ENCODE assay signal across 8 cellular contexts in genomic region chr1:109499661-109500536, GRCh38. TPM values are rescaled to one million over a fixed set of nuclear protein-coding genes. Genes with fewer than 3 reads are reported as not detected.
DNase-seq lines count a peak whose midpoint lies in the region; ATAC-seq and TF ChIP-seq lines count a peak whose summit lies in the region.
"Had no signal": no experiment of that assay in that cellular context is flagged by ENCODE, and none has a peak within 500 bp of the region (broad histone marks: within the 10 kb centered on the region; RNA-seq: fewer than 3 reads in every experiment).

No MANE protein-coding gene starts in this region.

- intact Hi-C loops in Calu3 (cut with micrococcal nuclease; ENCODE audit: unreplicated experiment) = no loop called here

- no peaks in the 10 kb centered on the region for H3K9me3 ChIP-seq in lung (ENCODE audit: control insufficient read depth in 2 of 2, insufficient read depth in 1 of 2, low read length in 1 of 2)
- H3K9me3 ChIP-seq: thyroid gland had no signal

- no peak overlapping the region for H3K4me3 ChIP-seq in lung
- H3K4me3 ChIP-seq: thyroid gland had no signal

- ATAC-seq in lung (ENCODE audit: insufficient read depth, low FRiP score) = peak; percentile 61
- no peak for ATAC-seq in HG03175 (IDR thresholded peaks at IDR 0.05; ENCODE audit: unreplicated experiment)

- no TSS peak for BruUV-seq in Calu3 (replicated peaks; lab: Mats Ljungman, UMichigan)

- H3K4me3 Mint-ChIP-seq in Calu3 (ENCODE audit: low read depth, unreplicated experiment) = no peak overlapping the region

- no peaks in the 10 kb centered on the region for H3K27me3 ChIP-seq in lung (ENCODE audit: control insufficient read depth, insufficient read depth)
- H3K27me3 ChIP-seq: thyroid gland had no signal

- H3K4me1 ChIP-seq in lung (ENCODE audit: control insufficient read depth in 2 of 2, insufficient read depth in 2 of 2, low read length in 2 of 2) = peaks cover 0 to 9% of the 10 kb centered on the region in 2 donors

- peak overlapping the region in 1 of 2 donors; percentile 30 for H3K27ac ChIP-seq in lung (ENCODE audit: low read depth in 1 of 2, low read length in 1 of 2)
- H3K27ac ChIP-seq: thyroid gland had no signal

- peak; percentile 55 for TF ChIP-seq CTCF in Calu3 (IDR thresholded peaks at IDR 0.05; ENCODE audit: unreplicated experiment)
- no peak for TF ChIP-seq CTCF in lung (IDR thresholded peaks at IDR 0.05; ENCODE audit: control extremely low read depth, extremely low read depth)

- no peak overlapping the region for H3K27ac Mint-ChIP-seq in Calu3 (ENCODE audit: unreplicated experiment)

- DNase-seq in Calu3 = peak; percentile 64
- DNase-seq in NCI-H1105 (lab: John Stamatoyannopoulos, UW) = peak; percentile 21
- DNase-seq in activated naive CD4-positive, alpha-beta T cell (lab: John Stamatoyannopoulos, UW) = peak in 3 of 4 experiments; percentile 18 to 50 (median 34)
- DNase-seq in lung (ENCODE audit: low spot score) = peak; percentile 56
- no peak for DNase-seq in SW 1271 (lab: John Stamatoyannopoulos, UW)

- no peaks in the 10 kb centered on the region for H3K9me3 Mint-ChIP-seq in Calu3 (ENCODE audit: low read depth, unreplicated experiment)

- CTCF ChIA-PET in Calu3 (lab: Charles Lee) = interaction anchor here (0.8 to 2.2 kb wide), 4 partner anchors 9 to 183 kb away, joined by 3 to 15 read pairs (median 4); partner anchors contain the start of gene AMIGO1

- whole genome bisulfite sequencing in lung, 2 donors = 53 to 69% methylated on average over 4 of the region's 4 CpGs

- peaks cover 0 to 21% of the 10 kb centered on the region in 2 donors for H3K36me3 ChIP-seq in lung (ENCODE audit: control insufficient read depth in 2 of 2, insufficient read depth in 2 of 2, low read length in 2 of 2)

- H3K4me1 Mint-ChIP-seq in Calu3 (ENCODE audit: low read depth, unreplicated experiment) = peaks cover 7% of the 10 kb centered on the region

- H3K36me3 Mint-ChIP-seq in Calu3 (ENCODE audit: insufficient read depth, unreplicated experiment) = peaks cover under 1% of the 10 kb centered on the region

- H3K27me3 Mint-ChIP-seq in Calu3 (ENCODE audit: unreplicated experiment) = no peaks in the 10 kb centered on the region

RNA-seq across cellular contexts. Expression of gene CYB561D1, which starts 6.0 kb away (rescaled TPM):
- total RNA-seq in Calu3 (2022) (9.0 and 9.6 TPM in 2 replicates), lung (10 to 100 TPM in 1 of 2 donors, 1 to 10 TPM in 1; 3.4 to 13.6 TPM)
- 1 to 10 TPM; 4.2 to 8.2 TPM for polyA plus RNA-seq in lung

RNA-seq across cellular contexts. Expression of gene AMIGO1, which starts 9.6 kb away (rescaled TPM):
- total RNA-seq in Calu3 (2022) (1.3 and 1.5 TPM in 2 replicates), lung (1 to 10 TPM; 3.9 to 6.3 TPM)
- 1 to 10 TPM; 2.4 to 2.9 TPM for polyA plus RNA-seq in lung

RNA-seq across cellular contexts. Expression of gene ATXN7L2, which starts 16.2 kb away (rescaled TPM):
- total RNA-seq in Calu3 (2022) (4.3 and 4.5 TPM in 2 replicates), lung (1 to 10 TPM; 2.6 to 4.5 TPM)
- 1 to 10 TPM; 4.2 to 6.0 TPM for polyA plus RNA-seq in lung

RNA-seq across cellular contexts. Expression of gene SYPL2, which starts 33.6 kb away (rescaled TPM):
- total RNA-seq in Calu3 (2022) (0.20 TPM in 1 of 2 replicates, not detected in the other), lung (1 to 10 TPM in 1 of 2 donors, under 1 TPM in 1; 0.31 to 1.4 TPM)
- 1 to 10 TPM in 1 of 2 donors, under 1 TPM in 1; 0.81 to 1.3 TPM for polyA plus RNA-seq in lung
- total RNA-seq: T-helper 2 cell treated with Interferon-gamma antibody and Interleukin-4, amounts not matched to agents 100 ng/mL and 5 ng/mL, for 36 hours had no signal

RNA-seq across cellular contexts. Expression of gene GPR61, which starts 39.8 kb away (rescaled TPM):
- total RNA-seq in Calu3 (2022) (not detected in 2 replicates), lung (not detected)
- not detected for polyA plus RNA-seq in lung

Comparison
In these comparisons a context has a peak if more than half of its experiments do, and no peak if none do; other contexts are left out.
1. DNase-seq: peak in Calu3 (single experiment), NCI-H1105 (single experiment), activated naive CD4-positive, alpha-beta T cell (3 of 4) and lung (single experiment); none in SW 1271 (0 of 2).